Comparison of ENCODE assay signal across 3 cellular contexts in genomic region chrX:97563531-97564133, GRCh38.
TF ChIP-seq lines count a peak whose summit lies in the region.

No MANE protein-coding gene starts in this region.

TF ChIP-seq in IMR-90, 13 proteins besides CTCF, POLR2A, EP300 and RAD21:
- TF ChIP-seq CHD1 (IDR thresholded peaks at IDR 0.05; ENCODE audit: low read depth, low read length) (no peak), ELK1 (IDR thresholded peaks at IDR 0.05; ENCODE audit: borderline replicate concordance, low read depth, low read length) (no peak), NFE2L2 (IDR thresholded peaks at IDR 0.05; ENCODE audit: low read depth, low read length) (no peak), MAFK (IDR thresholded peaks at IDR 0.05; ENCODE audit: low read depth, low read length) (no peak), USF2 (IDR thresholded peaks at IDR 0.05; ENCODE audit: low read depth, low read length) (no peak), BHLHE40 (IDR thresholded peaks at IDR 0.05; ENCODE audit: low read depth, low read length) (no peak), SMC3 (IDR thresholded peaks at IDR 0.05; ENCODE audit: low read depth, low read length) (no peak), RFX5 (IDR thresholded peaks at IDR 0.05; ENCODE audit: low read depth, low read length) (no peak), MAZ (IDR thresholded peaks at IDR 0.05; ENCODE audit: borderline replicate concordance, low read depth, low read length) (no peak), FOS (IDR thresholded peaks at IDR 0.05; ENCODE audit: low read depth, low read length) (no peak), MXI1 (IDR thresholded peaks at IDR 0.05; ENCODE audit: borderline replicate concordance, low read depth, low read length) (no peak), CEBPB (IDR thresholded peaks at IDR 0.05; ENCODE audit: low read depth, low read length) (no peak), RCOR1 (IDR thresholded peaks at IDR 0.05; ENCODE audit: insufficient replicate concordance, low read length) (no peak)

TF ChIP-seq in GM12878, 131 proteins besides CTCF, POLR2A, EP300 and RAD21:
- peak in 1 of 2 experiments; percentile 20; a peak in 1 of 4 replicates for TF ChIP-seq BHLHE40 (IDR thresholded peaks at IDR 0.05; ENCODE audit: borderline replicate concordance in 1 of 2, low read depth in 2 of 2, low read length in 1 of 2)
- no peak for TF ChIP-seq PML (IDR thresholded peaks at IDR 0.05; ENCODE audit: low read length)
- TF ChIP-seq ATF7 (IDR thresholded peaks at IDR 0.05; ENCODE audit: low read depth): 0 out of 2 replicates have a peak, but pooled peaks have one; percentile 14
- no peak for TF ChIP-seq EED (IDR thresholded peaks at IDR 0.05; ENCODE audit: low read depth)
- peak; percentile 37; the same call in 1 of the 2 replicates for TF ChIP-seq SPI1 (IDR thresholded peaks at IDR 0.05; ENCODE audit: borderline replicate concordance, insufficient read depth, low read depth, low read length)
- peak; percentile 41 to 48; a peak in 2 of 4 replicates for TF ChIP-seq IKZF2 (IDR thresholded peaks at IDR 0.05)
- TF ChIP-seq IKZF1 (conservative IDR thresholded peaks at IDR 0.05): peak; percentile 25; the same call in 1 of the 2 replicates
- TF ChIP-seq CHD2 (IDR thresholded peaks at IDR 0.05; ENCODE audit: borderline replicate concordance, low read depth, low read length): peak; percentile 73
- peak; percentile 77 for TF ChIP-seq ZNF384 (IDR thresholded peaks at IDR 0.05; ENCODE audit: borderline replicate concordance, low read depth, low read length)
- peak; percentile 35; the same call in 1 of the 2 replicates for TF ChIP-seq PKNOX1 (IDR thresholded peaks at IDR 0.05)

TF ChIP-seq in HepG2, 621 proteins besides CTCF, POLR2A, EP300 and RAD21:
- TF ChIP-seq ZNF775 (CRISPR knock-in tag; IDR thresholded peaks at IDR 0.05; ENCODE audit: borderline replicate concordance) (no peak), ZNF788 (CRISPR knock-in tag; IDR thresholded peaks at IDR 0.05; ENCODE audit: borderline replicate concordance) (no peak), IRF1 (CRISPR knock-in tag; IDR thresholded peaks at IDR 0.05; ENCODE audit: low read depth) (peak; percentile 68; the same call in 1 of the 2 replicates), ZFP91 (CRISPR knock-in tag; IDR thresholded peaks at IDR 0.05; ENCODE audit: borderline replicate concordance) (no peak), POLR2AphosphoS2 (IDR thresholded peaks at IDR 0.05; ENCODE audit: low read depth, low read length) (no peak), CHD2 (IDR thresholded peaks at IDR 0.05; ENCODE audit: low read depth, low read length) (peak; percentile 76), AFF4 (CRISPR knock-in tag; IDR thresholded peaks at IDR 0.05) (no peak), POGK (CRISPR knock-in tag; conservative IDR thresholded peaks at IDR 0.05) (no peak), RARA (CRISPR knock-in tag; IDR thresholded peaks at IDR 0.05) (no peak)
